In the genomic region with DNA sequence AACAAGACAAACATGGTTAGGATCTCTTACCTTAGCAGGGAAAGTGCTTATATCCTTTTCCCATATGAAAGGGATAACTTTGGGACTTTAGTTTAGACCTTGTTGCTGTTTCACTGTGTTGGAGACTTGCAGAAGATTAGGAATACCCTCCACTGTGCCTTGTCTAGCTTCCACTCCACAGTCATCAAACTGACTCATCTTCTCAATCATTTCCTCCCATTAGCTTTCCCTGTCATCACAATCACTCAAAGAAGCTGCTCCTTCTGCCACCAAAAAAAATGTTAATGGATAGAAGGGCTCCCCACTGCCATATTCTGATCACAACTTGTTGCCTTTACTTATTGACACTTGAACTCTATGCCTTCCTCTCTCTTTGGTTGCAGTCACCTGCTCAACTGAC, we compare ENCODE assay signal across 27 cellular contexts. TPM values are rescaled to one million over a fixed set of nuclear protein-coding genes. Genes with fewer than 3 reads are reported as not detected.
"Had no signal": no experiment of that assay in that cellular context is flagged by ENCODE, and none has a peak within 500 bp of the region (broad histone marks: within the 10 kb centered on the region; RNA-seq: fewer than 3 reads in every experiment).

No MANE protein-coding gene starts in this region.

- H3K4me3 ChIP-seq: esophagus muscularis mucosa, left ventricle myocardium inferior, lower lobe of right lung, neural progenitor cell, pancreas, suprapubic skin, thyroid gland had no signal

- ATAC-seq: left cardiac atrium; lower lobe of right lung; natural killer cell; pancreas; right cardiac atrium; stimulated activated effector memory CD8-positive, alpha-beta T cell treated with anti-CD3 and anti-CD28 coated beads, Interleukin-12 subunit alpha, Interleukin-12 subunit beta, amount 100 ng/mL, for 72 hours; stimulated activated naive CD8-positive, alpha-beta T cell treated with anti-CD3 and anti-CD28 coated beads, Interleukin-15, Interleukin-2, amounts not matched to agents 100 U/mL and 50 U/mL, for 24 hours had no signal

- DNase-seq: effector CD4-positive, alpha-beta T cell; endodermal cell; immature natural killer cell; left cardiac atrium; left ventricle myocardium inferior; lower lobe of right lung; natural killer cell; nucleus accumbens; pancreas; right cardiac atrium; stimulated activated CD4-positive, alpha-beta T cell treated with anti-CD3 and anti-CD28 coated beads, Interleukin-4, amount 100 ng/mL, for 1 hour; stimulated activated CD8-positive, alpha-beta memory T cell treated with anti-CD3 and anti-CD28 coated beads, Interleukin-4, amount 100 ng/mL, for 48 hours; stimulated activated naive CD8-positive, alpha-beta T cell treated with anti-CD3 and anti-CD28 coated beads, Interleukin-15, Interleukin-2, amounts not matched to agents 100 U/mL and 50 U/mL, for 24 hours; thyroid gland had no signal

- FAIRE-seq: colon, keratinocyte, pancreas, urothelium cell line had no signal

- H3K27me3 ChIP-seq: esophagus muscularis mucosa, neural progenitor cell, pancreas, suprapubic skin, thyroid gland had no signal

- H3K36me3 ChIP-seq: esophagus muscularis mucosa, left ventricle myocardium inferior, lower lobe of right lung, neural progenitor cell, pancreas, suprapubic skin, thyroid gland had no signal

RNA-seq across cellular contexts. Expression of gene GNG11, which starts 16.8 kb away (rescaled TPM):
- total RNA-seq: progenitor cell of endocrine pancreas had no signal

RNA-seq across cellular contexts. Expression of gene GNGT1, which starts 31.9 kb away (rescaled TPM):
- total RNA-seq: dermis microvascular lymphatic vessel endothelial cell, esophagus muscularis mucosa, fibroblast of villous mesenchyme, left cardiac atrium, left ventricle myocardium inferior, lower lobe of right lung, mesothelial cell of epicardium, mucosa of gallbladder, myocyte, natural killer cell, pancreas, progenitor cell of endocrine pancreas, right cardiac atrium, suprapubic skin, thyroid gland had no signal
- polyA plus RNA-seq: immature natural killer cell, keratinocyte, pancreas, right cardiac atrium had no signal

RNA-seq across cellular contexts. Expression of gene TFPI2, which starts 47.7 kb away (rescaled TPM):
- total RNA-seq: natural killer cell had no signal
- polyA plus RNA-seq: immature natural killer cell had no signal
